17 cellular contexts compared by ENCODE assay signal in the genomic region with DNA sequence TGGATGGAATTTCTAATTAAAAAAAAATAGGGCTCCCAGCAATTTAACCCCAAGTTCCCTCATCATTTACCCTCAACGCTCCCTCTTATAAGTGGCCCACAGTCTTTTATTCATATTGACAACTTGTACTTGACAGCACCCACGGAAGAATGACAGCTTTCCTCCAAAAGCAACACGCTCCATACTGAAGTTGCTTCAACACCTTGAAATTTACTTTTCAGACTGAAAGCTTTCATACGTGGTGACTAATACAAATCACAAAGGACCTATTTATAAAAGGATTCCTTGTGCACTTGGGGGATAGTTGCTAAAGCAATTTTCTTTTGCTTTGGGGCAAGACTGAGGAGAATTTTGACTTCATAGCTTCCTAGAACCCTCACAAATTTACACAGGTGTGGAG.
"Had no signal": no experiment of that assay in that cellular context is flagged by ENCODE, and none has a peak within 500 bp of the region (broad histone marks: within the 10 kb centered on the region; RNA-seq: fewer than 3 reads in every experiment).

No MANE protein-coding gene starts in this region.

- H3K4me1 Mint-ChIP-seq: activated CD4-positive, alpha-beta memory T cell treated with anti-CD3 and anti-CD28 coated beads, Interleukin-2, amount 10 ng/mL, durations not matched to agents 7 days and 5 days; activated CD4-positive, alpha-beta T cell treated with anti-CD3 and anti-CD28 coated beads for 36 hours; nephron; stimulated activated naive CD8-positive, alpha-beta T cell treated with anti-CD3 and anti-CD28 coated beads, Interleukin-15, amount 100 ng/mL, for 72 hours had no signal

- H3K4me3 Mint-ChIP-seq: activated CD4-positive, alpha-beta memory T cell treated with anti-CD3 and anti-CD28 coated beads, Interleukin-2, amount 10 ng/mL, durations not matched to agents 7 days and 5 days; activated CD4-positive, alpha-beta T cell treated with anti-CD3 and anti-CD28 coated beads for 36 hours; activated T-cell treated with anti-CD3 and anti-CD28 coated beads, Interleukin-2, amount 50 U/mL, for 24 hours; nephron; stimulated activated naive CD8-positive, alpha-beta T cell treated with anti-CD3 and anti-CD28 coated beads, Interleukin-15, amount 100 ng/mL, for 72 hours had no signal

- ATAC-seq: activated CD4-positive, alpha-beta T cell treated with anti-CD3 and anti-CD28 coated beads for 36 hours; activated naive CD4-positive, alpha-beta T cell treated with anti-CD3 and anti-CD28 coated beads, Interleukin-2, amount 50 U/mL, for 72 hours; left ventricle myocardium superior; stimulated activated naive CD8-positive, alpha-beta T cell treated with anti-CD3 and anti-CD28 coated beads, Interleukin-15, amount 100 ng/mL, for 72 hours; upper lobe of right lung had no signal

- H3K9me3 Mint-ChIP-seq: nephron had no signal

- H3K27ac Mint-ChIP-seq: activated CD4-positive, alpha-beta memory T cell treated with anti-CD3 and anti-CD28 coated beads, Interleukin-2, amount 10 ng/mL, durations not matched to agents 7 days and 5 days; activated CD4-positive, alpha-beta T cell treated with anti-CD3 and anti-CD28 coated beads for 36 hours; activated naive CD4-positive, alpha-beta T cell treated with anti-CD3 and anti-CD28 coated beads, Interleukin-2, amount 50 U/mL, for 72 hours; activated T-cell treated with anti-CD3 and anti-CD28 coated beads, Interleukin-2, amount 50 U/mL, for 24 hours; nephron; stimulated activated naive CD8-positive, alpha-beta T cell treated with anti-CD3 and anti-CD28 coated beads, Interleukin-15, amount 100 ng/mL, for 72 hours had no signal

- H3K27me3 ChIP-seq: brain microvascular endothelial cell, dorsolateral prefrontal cortex, upper lobe of right lung had no signal

- H3K4me1 ChIP-seq: prostate gland, upper lobe of right lung had no signal

- H3K4me3 ChIP-seq: dorsolateral prefrontal cortex, prostate gland, upper lobe of right lung had no signal

- DNase-seq: activated CD4-positive, alpha-beta memory T cell treated with anti-CD3 and anti-CD28 coated beads, Interleukin-2, amount 10 ng/mL, durations not matched to agents 7 days and 5 days; activated CD4-positive, alpha-beta T cell treated with anti-CD3 and anti-CD28 coated beads for 36 hours; activated effector memory CD4-positive, alpha-beta T cell treated with Interleukin-2 at 50 U/mL for 16 hours; activated T-cell treated with anti-CD3 and anti-CD28 coated beads, Interleukin-2, amount 50 U/mL, for 24 hours; amniotic stem cell; brain microvascular endothelial cell; dorsolateral prefrontal cortex; hippocampal formation; kidney; left ventricle myocardium superior; nucleus accumbens; stimulated activated naive CD8-positive, alpha-beta T cell treated with anti-CD3 and anti-CD28 coated beads, Interleukin-15, amount 100 ng/mL, for 72 hours; T-helper 2 cell; upper lobe of right lung had no signal

- H3K9me3 ChIP-seq: prostate gland, upper lobe of right lung had no signal

- H3K36me3 Mint-ChIP-seq: activated naive CD4-positive, alpha-beta T cell treated with anti-CD3 and anti-CD28 coated beads, Interleukin-2, amount 50 U/mL, for 72 hours had no signal

- H3K27ac ChIP-seq: dorsolateral prefrontal cortex, prostate gland, upper lobe of right lung had no signal

- H3K36me3 ChIP-seq: brain microvascular endothelial cell, prostate gland, upper lobe of right lung had no signal

- H3K27me3 Mint-ChIP-seq: activated CD4-positive, alpha-beta memory T cell treated with anti-CD3 and anti-CD28 coated beads, Interleukin-2, amount 10 ng/mL, durations not matched to agents 7 days and 5 days; activated CD4-positive, alpha-beta T cell treated with anti-CD3 and anti-CD28 coated beads for 36 hours; activated T-cell treated with anti-CD3 and anti-CD28 coated beads, Interleukin-2, amount 50 U/mL, for 24 hours; stimulated activated naive CD8-positive, alpha-beta T cell treated with anti-CD3 and anti-CD28 coated beads, Interleukin-15, amount 100 ng/mL, for 72 hours had no signal

- FAIRE-seq: kidney had no signal
